12 cellular contexts compared by ENCODE assay signal in the genomic region with DNA sequence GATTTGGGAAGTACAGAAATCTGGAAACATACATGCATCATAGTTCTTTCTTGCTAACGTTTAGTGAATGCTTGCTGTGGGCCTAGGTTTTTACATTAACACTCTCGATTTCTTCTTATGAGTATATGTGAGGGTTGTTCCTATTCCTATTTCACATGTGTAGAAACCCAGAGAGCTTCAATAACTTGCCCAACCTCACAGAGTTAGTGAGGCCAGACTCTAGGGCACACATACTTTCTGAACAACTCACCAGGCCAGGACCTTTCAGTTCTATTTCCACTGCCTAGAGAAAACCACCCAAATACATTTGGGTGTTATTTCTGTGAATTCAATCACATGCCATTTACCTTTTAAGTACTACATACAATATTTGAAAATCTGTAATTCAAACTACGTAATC. TPM values are rescaled to one million over a fixed set of nuclear protein-coding genes. Genes with fewer than 3 reads are reported as not detected.
DNase-seq lines count a peak whose midpoint lies in the region; ATAC-seq and TF ChIP-seq lines count a peak whose summit lies in the region.
"Had no signal": no experiment of that assay in that cellular context is flagged by ENCODE, and none has a peak within 500 bp of the region (broad histone marks: within the 10 kb centered on the region; RNA-seq: fewer than 3 reads in every experiment).

No MANE protein-coding gene starts in this region.

- H3K9me2 ChIP-seq in GM23248 (ENCODE audit: insufficient read depth) (no peaks in the 10 kb centered on the region), hepatocyte (replicated peaks; ENCODE audit: insufficient read depth) (no peaks in the 10 kb centered on the region)

- no peaks in the 10 kb centered on the region for H3K9me3 ChIP-seq in GM23248 (ENCODE audit: low read depth)
- no peaks in the 10 kb centered on the region for H3K9me3 ChIP-seq in hepatocyte (ENCODE audit: low read depth)
- H3K9me3 ChIP-seq: left lung had no signal

- ATAC-seq in GM18867 (IDR thresholded peaks at IDR 0.05; ENCODE audit: unreplicated experiment) (peak; percentile 96), HG03457 (IDR thresholded peaks at IDR 0.05; ENCODE audit: unreplicated experiment) (peak; percentile 72), omental fat pad (ENCODE audit: low FRiP score) (peak; percentile 41)
- ATAC-seq: left lung, right cardiac atrium had no signal

- in situ Hi-C loops in GM23248 (cut with MboI): no loop called here

- H3K4me2 ChIP-seq in GM23248 (ENCODE audit: unreplicated experiment): peak overlapping the region; percentile 30
- no peak overlapping the region for H3K4me2 ChIP-seq in hepatocyte

- H3K9ac ChIP-seq in GM23248: no peak overlapping the region

- H3K27me3 ChIP-seq in GM23248 (replicated peaks; ENCODE audit: insufficient read depth) (peaks cover 11% of the 10 kb centered on the region; the same call in 1 of the 2 replicates), hepatocyte (peaks cover 31% of the 10 kb centered on the region)

- H2AFZ ChIP-seq in GM23248: peak overlapping the region; percentile 7; the same call in 1 of the 2 replicates
- no peak overlapping the region for H2AFZ ChIP-seq in hepatocyte

- H3K79me2 ChIP-seq in GM23248 (ENCODE audit: insufficient read depth) (no peaks in the 10 kb centered on the region), hepatocyte (no peaks in the 10 kb centered on the region)

- H3F3A ChIP-seq in GM23248 (ENCODE audit: insufficient read depth): peaks cover 26% of the 10 kb centered on the region

- H3K4me1 ChIP-seq in GM23248 (ENCODE audit: insufficient read depth) (peaks cover 20% of the 10 kb centered on the region), hepatocyte (ENCODE audit: insufficient read depth) (no peaks in the 10 kb centered on the region)
- H3K4me1 ChIP-seq: left lung had no signal

- 34 to 36% methylated on average over 3 of the region's 3 CpGs for WGBS in GM23248 (ENCODE audit: low coverage in 1 of 2, low lambda C conversion rate in 2 of 2, missing lambda C conversion rate in 2 of 2), 2 experiments
- 77% methylated on average over 3 of the region's 3 CpGs for WGBS in hepatocyte (ENCODE audit: low lambda C conversion rate, missing lambda C conversion rate)

- H3K27ac ChIP-seq in GM23248: peak overlapping the region; percentile 3
- H3K27ac ChIP-seq in hepatocyte: no peak overlapping the region
- H3K27ac ChIP-seq: left lung had no signal

- no peaks in the 10 kb centered on the region for H4K20me1 ChIP-seq in GM23248 (ENCODE audit: insufficient read depth)
- no peaks in the 10 kb centered on the region for H4K20me1 ChIP-seq in hepatocyte (ENCODE audit: insufficient read depth, poor library complexity, severe bottlenecking)

- H3K4me3 ChIP-seq in GM23248: no peak overlapping the region
- H3K4me3 ChIP-seq in hepatocyte: no peak overlapping the region
- H3K4me3 ChIP-seq: left lung had no signal

- TF ChIP-seq CTCF in omental fat pad (IDR thresholded peaks at IDR 0.05): no peak
- TF ChIP-seq CTCF in hepatocyte (IDR thresholded peaks at IDR 0.05; ENCODE audit: poor library complexity): no peak

- no peaks in the 10 kb centered on the region for H3K36me3 ChIP-seq in GM23248 (ENCODE audit: low read depth)
- no peaks in the 10 kb centered on the region for H3K36me3 ChIP-seq in hepatocyte (replicated peaks; ENCODE audit: insufficient read depth, low read depth)
- H3K36me3 ChIP-seq: left lung had no signal

- DNase-seq in GM23248 (peak; percentile 62), omental fat pad (ENCODE audit: low spot score) (no peak), KG1 (lab: John Stamatoyannopoulos, UW) (no peak), hepatocyte (ENCODE audit: low spot score) (no peak), HK-2 (ENCODE audit: unreplicated experiment) (no peak)
- no peak for DNase-seq in activated CD4-positive, alpha-beta T cell treated with anti-CD3 and anti-CD28 coated beads, Interleukin-2, amount 50 U/mL, for 1 hour
- DNase-seq: left lung, NCI-H510A, right cardiac atrium, T-helper 2 cell had no signal

RNA-seq across cellular contexts. Expression of a gene that starts 8.2 kb away (rescaled TPM):
- total RNA-seq in GM23248 (2014; rRNA removed; shearing (Covaris generic)): 14.9 and 17.9 TPM in 2 replicates
- polyA plus RNA-seq in GM23248 (2016; fragmentation: Nextera tagmentation; extraction: Ambion mirVana) (5.0 and 5.7 TPM in 2 replicates), hepatocyte (5.4 and 7.5 TPM in 2 replicates)
- total RNA-seq in omental fat pad (1 to 10 TPM; 3.4 to 9.5 (median 8.5) TPM), hepatocyte (12.0 and 13.8 TPM in 2 replicates)

Comparison
In these comparisons a context has a peak if more than half of its experiments do, and no peak if none do; other contexts are left out.
1. ATAC-seq: peak in every context shown above with its lines; median percentile 96 in GM18867; 72 in HG03457; 41 in omental fat pad.